In genomic region chr12:123242083-123242904, GRCh38 we compare ENCODE assay signal across 9 cellular contexts. TPM values are rescaled to one million over a fixed set of nuclear protein-coding genes. Genes with fewer than 3 reads are reported as not detected.
DNase-seq lines count a peak whose midpoint lies in the region.
"Had no signal": no experiment of that assay in that cellular context is flagged by ENCODE, and none has a peak within 500 bp of the region (broad histone marks: within the 10 kb centered on the region; RNA-seq: fewer than 3 reads in every experiment).

No MANE protein-coding gene starts in this region.

- H3K4me1 Mint-ChIP-seq in CD8-positive, alpha-beta memory T cell, result peaks cover 46 to 72% (median 61%) of the 10 kb centered on the region in 3 donors

- no peaks in the 10 kb centered on the region for H3K9me3 ChIP-seq in CD8-positive, alpha-beta memory T cell (ENCODE audit: low read length)
- H3K9me3 ChIP-seq in adipocyte (ENCODE audit: control insufficient read depth, low read length) (no peaks in the 10 kb centered on the region), mucosa of stomach (ENCODE audit: control insufficient read depth, low read length) (no peaks in the 10 kb centered on the region)
- H3K9me3 ChIP-seq: SJSA1 had no signal

- peak overlapping the region in 7 of 8 donors; percentile 14 to 91 (median 77) for H3K27ac Mint-ChIP-seq in CD8-positive, alpha-beta memory T cell

- H3K36me3 ChIP-seq in CD8-positive, alpha-beta memory T cell (ENCODE audit: insufficient read depth, low read length), result peaks cover 3% of the 10 kb centered on the region
- no peaks in the 10 kb centered on the region for H3K36me3 ChIP-seq in adipocyte (ENCODE audit: control insufficient read depth, insufficient read depth, low read length, severe bottlenecking)
- H3K36me3 ChIP-seq in mucosa of stomach (ENCODE audit: control insufficient read depth, insufficient read depth, low read length), result no peaks in the 10 kb centered on the region

- H3K36me3 Mint-ChIP-seq in CD8-positive, alpha-beta memory T cell, result peaks cover 0 to 56% (median 2%) of the 10 kb centered on the region in 3 donors

- no peaks in the 10 kb centered on the region for H3K27me3 Mint-ChIP-seq in CD8-positive, alpha-beta memory T cell

- H3K4me3 Mint-ChIP-seq in CD8-positive, alpha-beta memory T cell, result peak overlapping the region in 1 of 7 donors; percentile 48

- H3K9ac ChIP-seq in adipocyte (ENCODE audit: low read length), result no peak overlapping the region
- peak overlapping the region; percentile 34 for H3K9ac ChIP-seq in mucosa of stomach (ENCODE audit: low read length)

- peak in 1 of 5 donors; percentile 37 for DNase-seq in CD8-positive, alpha-beta memory T cell
- peak; percentile 32 for DNase-seq in NCI-H1436 (lab: John Stamatoyannopoulos, UW)
- DNase-seq in adipocyte (ENCODE audit: low read depth), result peak; percentile 8
- DNase-seq in nucleus accumbens (lab: John Stamatoyannopoulos, UW), result no peak
- no peak for DNase-seq in stimulated activated CD4-positive, alpha-beta T cell treated with anti-CD3 and anti-CD28 coated beads, Interleukin-4, amount 100 ng/mL, for 1 hour
- DNase-seq in ureter (ENCODE audit: low spot score), result no peak
- DNase-seq in NCI-H524 (lab: John Stamatoyannopoulos, UW), result no peak

- H3K27ac ChIP-seq in CD8-positive, alpha-beta memory T cell (ENCODE audit: low read depth, low read length), result no peak overlapping the region
- H3K27ac ChIP-seq: SJSA1 had no signal

- H3K9me3 Mint-ChIP-seq in CD8-positive, alpha-beta memory T cell, result no peaks in the 10 kb centered on the region

- CTCF ChIA-PET in CD8-positive, alpha-beta memory T cell (lab: Charles Lee), result interaction anchor here (0.7 to 11.9 kb wide), 6 partner anchors 9 to 382 kb away, joined by 3 to 113 read pairs (median 4); partner anchors contain the start of genes MPHOSPH9 and MTRFR

- POLR2A ChIA-PET in CD8-positive, alpha-beta memory T cell (lab: Charles Lee), result interaction anchor here (2.2 kb wide), 1 partner anchor 9 kb away, joined by 8 read pairs; the partner anchor contains the start of genes MPHOSPH9 and MTRFR

- no peak overlapping the region for H3K4me3 ChIP-seq in CD8-positive, alpha-beta memory T cell (ENCODE audit: low read length)
- H3K4me3 ChIP-seq in adipocyte (ENCODE audit: low read length) (no peak overlapping the region), mucosa of stomach (ENCODE audit: low read length) (no peak overlapping the region)
- H3K4me3 ChIP-seq: SJSA1 had no signal

- peaks cover 40% of the 10 kb centered on the region for H3K4me1 ChIP-seq in CD8-positive, alpha-beta memory T cell (ENCODE audit: insufficient read depth, low read length)
- peaks cover 6% of the 10 kb centered on the region for H3K4me1 ChIP-seq in adipocyte (ENCODE audit: control insufficient read depth, insufficient read depth, low read length)
- H3K4me1 ChIP-seq in mucosa of stomach (ENCODE audit: control insufficient read depth, insufficient read depth, low read length), result peaks cover 6% of the 10 kb centered on the region
- H3K4me1 ChIP-seq: SJSA1 had no signal

- no peaks in the 10 kb centered on the region for H3K27me3 ChIP-seq in CD8-positive, alpha-beta memory T cell (ENCODE audit: insufficient read depth, low read length, poor library complexity, severe bottlenecking)
- H3K27me3 ChIP-seq in adipocyte (replicated peaks; ENCODE audit: control insufficient read depth, insufficient read depth, low read length), result no peaks in the 10 kb centered on the region
- H3K27me3 ChIP-seq in mucosa of stomach (ENCODE audit: control insufficient read depth, insufficient read depth, low read length), result no peaks in the 10 kb centered on the region
- H3K27me3 ChIP-seq: SJSA1 had no signal

RNA-seq across cellular contexts. Expression of gene MTRFR, which starts 9.1 kb away (rescaled TPM):
- total RNA-seq in CD8-positive, alpha-beta memory T cell, result 10 to 100 TPM; 26.6 TPM
- polyA plus RNA-seq in CD8-positive, alpha-beta memory T cell, result 51.4 TPM
- 14.6 TPM for total RNA-seq in ureter

RNA-seq across cellular contexts. Expression of gene MPHOSPH9, which starts 9.4 kb away (rescaled TPM):
- total RNA-seq in CD8-positive, alpha-beta memory T cell, result 10 to 100 TPM; 67.3 to 74.8 TPM
- 31.0 TPM for polyA plus RNA-seq in CD8-positive, alpha-beta memory T cell
- total RNA-seq in ureter, result 30.4 TPM

RNA-seq across cellular contexts. Expression of gene CDK2AP1, which starts 29.4 kb away (rescaled TPM):
- total RNA-seq in CD8-positive, alpha-beta memory T cell, result 10 to 100 TPM; 56.3 to 57.7 TPM
- polyA plus RNA-seq in CD8-positive, alpha-beta memory T cell, result 9.1 TPM
- total RNA-seq in ureter, result 144 TPM

Comparison
In these comparisons a context has a peak if more than half of its experiments do, and no peak if none do; other contexts are left out.
1. DNase-seq: peak in NCI-H1436 (single experiment) and adipocyte (single experiment); none in nucleus accumbens (0 of 56), stimulated activated CD4-positive, alpha-beta T cell treated with anti-CD3 and anti-CD28 coated beads, Interleukin-4, amount 100 ng/mL, for 1 hour (single experiment), ureter (single experiment) and NCI-H524 (0 of 2).